ENCODE assay signal across 9 cellular contexts in the genomic region with DNA sequence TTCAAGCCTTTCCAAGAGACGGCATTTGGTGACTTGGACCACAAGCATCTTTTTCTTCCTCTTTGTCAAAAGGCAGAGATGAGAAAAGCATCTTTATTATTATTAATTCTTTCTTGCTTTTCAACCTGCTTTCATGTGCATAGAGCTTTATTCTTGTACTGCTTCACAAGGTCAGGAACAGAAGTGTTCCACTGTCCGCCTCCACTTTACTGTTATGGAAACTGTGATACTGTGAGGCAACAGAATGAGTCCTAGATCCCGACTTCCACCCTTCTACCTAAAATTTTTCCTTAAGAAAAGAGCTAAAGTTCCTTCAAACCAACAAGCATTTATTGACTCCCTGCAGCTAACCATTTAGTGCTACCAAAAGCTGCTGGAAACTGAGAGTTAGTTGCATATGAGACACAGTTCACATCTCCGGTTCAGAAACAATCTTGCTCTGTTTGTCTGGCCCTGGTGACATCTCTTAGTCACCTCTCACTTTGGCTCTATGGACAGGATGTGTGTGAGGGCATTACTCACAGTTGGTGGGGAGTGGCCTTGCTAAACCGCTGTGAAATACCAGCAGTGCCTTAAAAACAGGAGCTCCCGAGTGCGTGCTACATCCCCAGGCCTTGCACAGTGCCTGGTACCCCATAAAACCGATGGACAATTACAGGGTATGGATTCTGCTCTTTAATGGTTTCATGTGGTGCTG.
DNase-seq lines count a peak whose midpoint lies in the region; ATAC-seq and TF ChIP-seq lines count a peak whose summit lies in the region.
"Had no signal": no experiment of that assay in that cellular context is flagged by ENCODE, and none has a peak within 500 bp of the region (broad histone marks: within the 10 kb centered on the region; RNA-seq: fewer than 3 reads in every experiment).

No MANE protein-coding gene starts in this region.

- intact Hi-C loops in left lung (cut with DNase I) = no loop called here

- no peak overlapping the region for H3K27ac ChIP-seq in left lung

- no peaks in the 10 kb centered on the region for H3K27me3 ChIP-seq in left lung

- POLR2A ChIA-PET in naive thymus-derived CD8-positive, alpha-beta T cell (lab: Charles Lee) = no interaction called here

- no peaks in the 10 kb centered on the region for H3K9me3 Mint-ChIP-seq in naive thymus-derived CD8-positive, alpha-beta T cell

- H3K4me3 Mint-ChIP-seq in naive thymus-derived CD8-positive, alpha-beta T cell = no peak overlapping the region

- H3K9me3 ChIP-seq in left lung = no peaks in the 10 kb centered on the region

- no peak for TF ChIP-seq CTCF in left lung (IDR thresholded peaks at IDR 0.05)

- H3K27ac Mint-ChIP-seq in naive thymus-derived CD8-positive, alpha-beta T cell = no peak overlapping the region

- ATAC-seq in left lung = peak; percentile 50
- no peak for ATAC-seq in HG03520 (IDR thresholded peaks at IDR 0.05; ENCODE audit: unreplicated experiment)
- ATAC-seq in naive thymus-derived CD8-positive, alpha-beta T cell = no peak

- H3K4me1 ChIP-seq in left lung = no peaks in the 10 kb centered on the region

- no peaks in the 10 kb centered on the region for H3K36me3 Mint-ChIP-seq in naive thymus-derived CD8-positive, alpha-beta T cell

- H3K36me3 ChIP-seq in left lung = no peaks in the 10 kb centered on the region

- H3K4me1 Mint-ChIP-seq in naive thymus-derived CD8-positive, alpha-beta T cell = no peaks in the 10 kb centered on the region

- no peak overlapping the region for H3K4me3 ChIP-seq in left lung

- H3K27me3 Mint-ChIP-seq in naive thymus-derived CD8-positive, alpha-beta T cell = peaks cover 0 to 2% (median 0%) of the 10 kb centered on the region in 5 donors

- peak; percentile 43 for DNase-seq in AG08396 (ENCODE audit: low spot score)
- DNase-seq in M059J (ENCODE audit: low read depth) = peak; percentile 94
- peak; percentile 78 for DNase-seq in astrocyte of the hippocampus (ENCODE audit: low read depth, low spot score)
- no peak for DNase-seq in left lung
- no peak for DNase-seq in naive thymus-derived CD8-positive, alpha-beta T cell
- no peak for DNase-seq in effector CD8-positive, alpha-beta T cell (lab: John Stamatoyannopoulos, UW)
- DNase-seq in D341Med (ENCODE audit: low spot score) = no peak
- DNase-seq: NCI-H2107 had no signal

Comparison
In these comparisons a context has a peak if more than half of its experiments do, and no peak if none do; other contexts are left out.
1. DNase-seq: peak in AG08396 (single experiment), M059J (single experiment) and astrocyte of the hippocampus (single experiment); none in left lung (0 of 2), naive thymus-derived CD8-positive, alpha-beta T cell (0 of 10), effector CD8-positive, alpha-beta T cell (single experiment) and D341Med (single experiment).